25 cellular contexts compared by ENCODE assay signal in the genomic region with DNA sequence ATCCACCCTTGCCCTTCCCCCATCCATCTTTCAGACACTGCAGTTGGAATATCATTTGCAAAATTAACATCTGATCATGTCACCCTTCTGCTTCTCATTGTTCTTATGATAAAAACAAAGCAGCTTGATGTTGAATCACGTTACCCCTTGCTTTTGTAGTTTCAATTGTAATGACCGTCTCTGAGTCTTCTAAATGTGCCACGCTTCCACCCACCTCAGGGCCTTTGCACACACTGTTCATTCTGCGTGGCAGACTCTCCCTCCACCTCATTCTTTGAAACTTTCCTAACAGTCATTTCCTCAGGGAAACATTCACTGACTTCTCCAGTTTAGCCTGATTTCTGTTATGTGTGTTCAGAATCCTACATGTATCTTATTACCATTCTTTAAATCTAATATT.
"Had no signal": no experiment of that assay in that cellular context is flagged by ENCODE, and none has a peak within 500 bp of the region (broad histone marks: within the 10 kb centered on the region; RNA-seq: fewer than 3 reads in every experiment).

No MANE protein-coding gene starts in this region.

- H3K36me3 ChIP-seq: stomach, suprapubic skin, thoracic aorta, thyroid gland, tibial artery, tibial nerve, transverse colon, upper lobe of left lung, upper lobe of right lung, vagina had no signal

- FAIRE-seq: urothelium cell line had no signal

- ATAC-seq: stimulated activated effector memory CD8-positive, alpha-beta T cell treated with anti-CD3 and anti-CD28 coated beads, Interleukin-12 subunit alpha, Interleukin-12 subunit beta, amount 100 ng/mL, for 72 hours; stimulated activated memory B cell treated with anti-CD40 and anti-IgM and Interleukin-4, amounts not matched to agents 10 μg/mL and 1 μg/mL and 100 μg/mL, for 72 hours; stimulated activated naive B cell treated with anti-CD40 and anti-IgM and Interleukin-4, amounts not matched to agents 10 μg/mL and 1 μg/mL and 100 μg/mL, for 72 hours; stimulated activated naive CD8-positive, alpha-beta T cell treated with anti-CD3 and anti-CD28 coated beads, Interleukin-15, amount 100 ng/mL, for 72 hours; stimulated activated naive CD8-positive, alpha-beta T cell treated with anti-CD3 and anti-CD28 coated beads, Interleukin-15, Interleukin-2, amounts not matched to agents 100 U/mL and 50 U/mL, for 24 hours; upper lobe of right lung had no signal

- H3K4me3 ChIP-seq: stomach, suprapubic skin, testis, thoracic aorta, thyroid gland, tibial artery, tibial nerve, transverse colon, upper lobe of left lung, upper lobe of right lung, vagina had no signal

- H3K27ac ChIP-seq: stomach, suprapubic skin, testis, thoracic aorta, thyroid gland, tibial artery, tibial nerve, transverse colon, upper lobe of left lung, upper lobe of right lung, vagina had no signal

- H3K9me3 ChIP-seq: stomach, suprapubic skin, testis, thoracic aorta, thyroid gland, tibial artery, tibial nerve, transverse colon, upper lobe of left lung, upper lobe of right lung, vagina had no signal

- H3K4me1 ChIP-seq: stomach, suprapubic skin, testis, thyroid gland, tibial artery, tibial nerve, transverse colon, upper lobe of left lung, vagina had no signal

- H3K27me3 ChIP-seq: stomach, suprapubic skin, testis, thyroid gland, tibial artery, tibial nerve, transverse colon, upper lobe of left lung, upper lobe of right lung, vagina had no signal

- DNase-seq: stimulated activated CD4-positive, alpha-beta T cell treated with anti-CD3 and anti-CD28 coated beads, Interleukin-2, amount 100 ng/mL, for 48 hours; stimulated activated CD4-positive, alpha-beta T cell treated with anti-CD3 and anti-CD28 coated beads, Interleukin-4, amount 100 ng/mL, for 1 hour; stimulated activated CD4-positive, alpha-beta T cell treated with anti-CD3 and anti-CD28 coated beads, Interleukin-4, amount 100 ng/mL, for 24 hours; stimulated activated CD4-positive, alpha-beta T cell treated with anti-CD3 and anti-CD28 coated beads, Interleukin-4, amount 100 ng/mL, for 4 hours; stimulated activated CD8-positive, alpha-beta memory T cell treated with anti-CD3 and anti-CD28 coated beads, Interleukin-4, amount 100 ng/mL, for 48 hours; stimulated activated naive B cell treated with anti-CD40 and anti-IgM and Interleukin-4, amounts not matched to agents 10 μg/mL and 1 μg/mL and 100 μg/mL, for 72 hours; stimulated activated naive CD4-positive, alpha-beta T cell; stimulated activated naive CD4-positive, alpha-beta T cell treated with Interleukin-2 at 50 U/mL for 16 hours; stimulated activated naive CD8-positive, alpha-beta T cell treated with anti-CD3 and anti-CD28 coated beads, Interleukin-15, amount 100 ng/mL, for 72 hours; stimulated activated naive CD8-positive, alpha-beta T cell treated with anti-CD3 and anti-CD28 coated beads, Interleukin-15, Interleukin-2, amounts not matched to agents 100 U/mL and 50 U/mL, for 24 hours; stomach; substantia nigra; testis; thyroid gland; tibial artery; transverse colon; upper lobe of left lung; upper lobe of right lung had no signal
